In the genomic region with DNA sequence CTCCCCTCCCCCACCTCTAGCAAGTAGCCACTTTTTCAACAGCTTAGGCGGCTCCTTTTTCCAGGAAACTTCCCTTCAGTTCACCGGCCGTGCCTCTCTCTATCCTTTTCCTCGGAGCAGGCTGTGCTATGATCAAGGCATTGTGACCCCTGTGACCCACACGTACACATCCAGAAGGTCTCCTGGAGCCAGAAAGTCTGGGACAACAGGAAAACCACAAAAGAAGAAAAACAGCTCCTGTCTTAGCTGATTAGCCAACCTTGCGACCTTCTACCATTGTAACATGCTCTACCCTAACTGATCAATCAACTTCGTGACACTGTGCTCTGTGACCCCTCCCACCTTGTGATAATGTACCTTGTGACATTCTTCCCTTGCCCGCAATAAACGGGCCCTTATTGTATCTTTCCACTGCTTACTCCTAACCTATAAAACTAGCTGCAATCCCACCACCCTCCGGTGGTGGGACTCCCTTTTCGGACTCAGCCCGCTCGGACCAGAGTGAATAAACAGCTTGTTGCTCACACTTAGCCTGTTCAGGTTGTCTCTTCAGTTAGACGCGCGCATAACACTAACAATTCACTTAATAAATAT, we compare ENCODE assay signal across 8 cellular contexts. TPM values are rescaled to one million over a fixed set of nuclear protein-coding genes. Genes with fewer than 3 reads are reported as not detected.
DNase-seq lines count a peak whose midpoint lies in the region; ATAC-seq and TF ChIP-seq lines count a peak whose summit lies in the region.

No MANE protein-coding gene starts in this region.

- peaks cover 36 to 49% of the 10 kb centered on the region in 2 donors for H3K27me3 Mint-ChIP-seq in stimulated activated naive B cell treated with anti-CD40 and anti-IgM and Interleukin-4, amounts not matched to agents 10 μg/mL and 1 μg/mL and 100 μg/mL, for 72 hours

- H3K4me3 Mint-ChIP-seq in stimulated activated naive B cell treated with anti-CD40 and anti-IgM and Interleukin-4, amounts not matched to agents 10 μg/mL and 1 μg/mL and 100 μg/mL, for 72 hours: peak overlapping the region; percentile 80 to 82

- ATAC-seq in HG02885 (IDR thresholded peaks at IDR 0.05; ENCODE audit: poor library complexity, unreplicated experiment): peak; percentile 52
- peak; percentile 71 to 73 for ATAC-seq in stimulated activated naive B cell treated with anti-CD40 and anti-IgM and Interleukin-4, amounts not matched to agents 10 μg/mL and 1 μg/mL and 100 μg/mL, for 72 hours (replicated peaks)

- DNase-seq in GM10266 (ENCODE audit: extremely low spot score) (peak; percentile 73), NCI-H460 (ENCODE audit: extremely low read depth, low read depth) (peak; percentile 70), lung microvascular endothelial cell (ENCODE audit: low read depth in 2 of 2) (peak; percentile 85 to 91), NCI-H187 treated with DMSO at 0.1 percent for 48 hours (lab: John Stamatoyannopoulos, UW) (no peak)
- peak; percentile 15 for DNase-seq in activated CD4-positive, alpha-beta T cell treated with anti-CD3 and anti-CD28 coated beads for 1 hour
- DNase-seq in effector CD8-positive, alpha-beta T cell (lab: John Stamatoyannopoulos, UW): peak; percentile 13
- peak; percentile 47 for DNase-seq in stimulated activated naive B cell treated with anti-CD40 and anti-IgM and Interleukin-4, amounts not matched to agents 10 μg/mL and 1 μg/mL and 100 μg/mL, for 72 hours

- peaks cover 0 to under 1% of the 10 kb centered on the region in 2 donors for H3K9me3 Mint-ChIP-seq in stimulated activated naive B cell treated with anti-CD40 and anti-IgM and Interleukin-4, amounts not matched to agents 10 μg/mL and 1 μg/mL and 100 μg/mL, for 72 hours

- TF ChIP-seq CTCF in GM10266 (IDR thresholded peaks at IDR 0.05; ENCODE audit: control insufficient read depth, insufficient read depth, low read depth, missing control alignments): no peak

- peak overlapping the region; percentile 100 for H3K27ac Mint-ChIP-seq in stimulated activated naive B cell treated with anti-CD40 and anti-IgM and Interleukin-4, amounts not matched to agents 10 μg/mL and 1 μg/mL and 100 μg/mL, for 72 hours

- H3K36me3 Mint-ChIP-seq in stimulated activated naive B cell treated with anti-CD40 and anti-IgM and Interleukin-4, amounts not matched to agents 10 μg/mL and 1 μg/mL and 100 μg/mL, for 72 hours: peaks cover 5 to 6% of the 10 kb centered on the region in 2 donors

- H3K4me1 Mint-ChIP-seq in stimulated activated naive B cell treated with anti-CD40 and anti-IgM and Interleukin-4, amounts not matched to agents 10 μg/mL and 1 μg/mL and 100 μg/mL, for 72 hours: peaks cover 27 to 53% of the 10 kb centered on the region in 2 donors

RNA-seq across cellular contexts. Expression of gene ZNF311, which starts 24.2 kb away (rescaled TPM):
- 0.20 and 0.32 TPM in 2 replicates for total RNA-seq in NCI-H460 (2014; rRNA removed; shearing (Covaris generic))
- 0.22 TPM in 1 of 2 replicates, not detected in the other for polyA plus RNA-seq in NCI-H460 (2014; cell fraction: nucleus; rRNA removed)
- under 0.01 and 0.22 TPM in 2 replicates for total RNA-seq in lung microvascular endothelial cell

RNA-seq across cellular contexts. Expression of gene TRIM27, which starts 57.1 kb away (rescaled TPM):
- 59.6 and 62.8 TPM in 2 replicates for total RNA-seq in NCI-H460 (2014; rRNA removed; shearing (Covaris generic))
- polyA plus RNA-seq in NCI-H460 (2014; cell fraction: nucleus; rRNA removed): 100 and 104 TPM in 2 replicates
- total RNA-seq in lung microvascular endothelial cell: 40.8 and 58.5 TPM in 2 replicates
